Comparison of ENCODE assay signal across 8 cellular contexts in genomic region chr2:9753665-9754531, GRCh38.
DNase-seq lines count a peak whose midpoint lies in the region; ATAC-seq and TF ChIP-seq lines count a peak whose summit lies in the region.

No MANE protein-coding gene starts in this region.

- POLR2A ChIA-PET in WTC11 (lab: Charles Lee), result interaction anchor here (1.2 kb wide), 1 partner anchor 198 kb away, joined by 3 read pairs; the partner anchor contains the start of gene ADAM17

- peaks cover 5% of the 10 kb centered on the region; the same call in 1 of the 2 replicates for H3K27me3 Mint-ChIP-seq in WTC11 (ENCODE audit: low read depth)

- no peaks in the 10 kb centered on the region for H3K36me3 ChIP-seq in mammary epithelial cell (ENCODE audit: insufficient read depth, low read length)

- no peaks in the 10 kb centered on the region for H3K27me3 ChIP-seq in mammary epithelial cell (ENCODE audit: insufficient read depth, low read length)

- peak overlapping the region; percentile 81 for H2AFZ ChIP-seq in mammary epithelial cell (ENCODE audit: low read depth, low read length)

- peaks cover 34% of the 10 kb centered on the region for H3K4me1 Mint-ChIP-seq in WTC11

- ATAC-seq in GM18511 (IDR thresholded peaks at IDR 0.05; ENCODE audit: unreplicated experiment) (peak; percentile 49), WTC11 (no peak), HG03342 (IDR thresholded peaks at IDR 0.05; ENCODE audit: unreplicated experiment) (no peak)

- H3K9ac ChIP-seq in mammary epithelial cell (ENCODE audit: insufficient read depth, low read length), result peak overlapping the region; percentile 94

- no peaks in the 10 kb centered on the region for H3K79me2 ChIP-seq in mammary epithelial cell (ENCODE audit: insufficient read depth, low read length)

- no peak overlapping the region for H3K27ac Mint-ChIP-seq in WTC11

- no peaks in the 10 kb centered on the region for H3K9me3 ChIP-seq in mammary epithelial cell (replicated peaks; ENCODE audit: insufficient read depth, low read length)

- no peak for TF ChIP-seq CTCF in mammary epithelial cell (conservative IDR thresholded peaks at IDR 0.05 in 1 of 2, IDR thresholded peaks at IDR 0.05 in 1 of 2; ENCODE audit: extremely low read depth in 1 of 2, insufficient read depth in 1 of 2, low read depth in 1 of 2, low read length in 2 of 2)
- no peak for TF ChIP-seq CTCF in WTC11 (IDR thresholded peaks at IDR 0.05)

- intact Hi-C loops in mammary epithelial cell (cut with micrococcal nuclease), result loop anchor here (1.0 kb wide), 1 partner anchor 199 kb away; the partner anchor contains the start of gene ADAM17

- in situ Hi-C loops in mammary epithelial cell (cut with MboI; ENCODE audit: low sequenced_read_pairs in 2 of 2), result loop anchor here in 1 of 2 donors (10.0 kb wide), 1 partner anchor 119 kb away; the partner anchor contains the start of gene YWHAQ

- H3K36me3 Mint-ChIP-seq in WTC11, result no peaks in the 10 kb centered on the region

- H3K4me1 ChIP-seq in mammary epithelial cell (ENCODE audit: insufficient read depth, low read length), result peaks cover 40% of the 10 kb centered on the region

- H3K9me3 Mint-ChIP-seq in WTC11, result no peaks in the 10 kb centered on the region

- WGBS in mammary epithelial cell (ENCODE audit: low coverage, missing lambda C conversion rate), result 5% methylated on average over 17 of the region's 36 CpGs

- H3K4me3 ChIP-seq in mammary epithelial cell (replicated peaks in 1 of 3; ENCODE audit: insufficient read depth in 1 of 3, low read depth in 2 of 3, low read length in 3 of 3), result peak overlapping the region; percentile 22 to 53 (median 34)

- BruUV-seq in mammary epithelial cell (replicated peaks; lab: Mats Ljungman, UMichigan), result no TSS peak

- peak overlapping the region; percentile 98 for H3K27ac ChIP-seq in mammary epithelial cell (ENCODE audit: insufficient read depth, low read depth, low read length)

- H4K20me1 ChIP-seq in mammary epithelial cell (ENCODE audit: insufficient read depth, low read length), result no peaks in the 10 kb centered on the region

- DNase-seq in T-helper 22 cell (ENCODE audit: low read depth) (peak; percentile 32), mammary epithelial cell (peak; percentile 79), WTC11 (ENCODE audit: low spot score) (no peak), NCI-H1436 treated with DMSO at 0.1 percent for 48 hours (lab: John Stamatoyannopoulos, UW) (no peak)
- DNase-seq in stimulated activated CD4-positive, alpha-beta T cell treated with anti-CD3 and anti-CD28 coated beads, Interleukin-1b, Interleukin-23, amount 100 ng/mL, for 4 hours (ENCODE audit: low read depth in 2 of 2), result peak; percentile 39 to 53
- no peak for DNase-seq in effector CD8-positive, alpha-beta T cell (lab: John Stamatoyannopoulos, UW)

- CTCF ChIA-PET in mammary epithelial cell (lab: Charles Lee; ENCODE audit: low non-redundant PET) (interaction anchor here (0.6 kb wide), 1 partner anchor 17 kb away, joined by 3 read pairs; no protein-coding TSS in a partner anchor), WTC11 (lab: Charles Lee) (interaction anchor here (0.9 to 1.2 kb wide), 2 partner anchors 16 to 45 kb away, joined by 3 read pairs; no protein-coding TSS in a partner anchor)

- dilution Hi-C loops in mammary epithelial cell (cut with HindIII; ENCODE audit: low sequenced_read_pairs), result no loop called here

- H3K4me2 ChIP-seq in mammary epithelial cell (ENCODE audit: insufficient read depth, low read depth, low read length), result peak overlapping the region; percentile 87

- H3K4me3 Mint-ChIP-seq in WTC11, result no peak overlapping the region

TF ChIP-seq in WTC11, 78 proteins besides CTCF, POLR2A, EP300 and RAD21:
- TF ChIP-seq ERG (CRISPR knock-in tag; IDR thresholded peaks at IDR 0.05) (no peak), AFF4 (CRISPR knock-in tag; IDR thresholded peaks at IDR 0.05; ENCODE audit: borderline replicate concordance) (no peak), ZNF317 (CRISPR knock-in tag; IDR thresholded peaks at IDR 0.05; ENCODE audit: borderline replicate concordance, low read depth) (no peak)
TF ChIP-seq in WTC11: peak in this region for 0.

Comparison
In these comparisons a context has a peak if more than half of its experiments do, and no peak if none do; other contexts are left out.
1. DNase-seq: peak in T-helper 22 cell (single experiment), mammary epithelial cell (single experiment) and stimulated activated CD4-positive, alpha-beta T cell treated with anti-CD3 and anti-CD28 coated beads, Interleukin-1b, Interleukin-23, amount 100 ng/mL, for 4 hours (2 of 2); none in WTC11 (single experiment), effector CD8-positive, alpha-beta T cell (single experiment) and NCI-H1436 treated with DMSO at 0.1 percent for 48 hours (single experiment).